ENCODE assay signal across 8 cellular contexts in genomic region chr6:82364087-82365010, GRCh38. TPM values are rescaled to one million over a fixed set of nuclear protein-coding genes. Genes with fewer than 3 reads are reported as not detected.
DNase-seq lines count a peak whose midpoint lies in the region; ATAC-seq and FAIRE-seq lines count a peak whose summit lies in the region.

No MANE protein-coding gene starts in this region.

- H3F3A ChIP-seq in GM23248 (ENCODE audit: insufficient read depth): peaks cover 56% of the 10 kb centered on the region

- H3K9ac ChIP-seq in GM23248 (peak overlapping the region; percentile 89), trophoblast cell (ENCODE audit: low read length) (peak overlapping the region; percentile 84)

- POLR2A ChIA-PET in activated naive CD8-positive, alpha-beta T cell treated with anti-CD3 and anti-CD28 coated beads, Interleukin-2, amount 10 ng/mL, durations not matched to agents 7 days and 5 days (lab: Charles Lee): no interaction called here

- peak overlapping the region; percentile 93 for H3K18ac ChIP-seq in trophoblast cell (ENCODE audit: low read length)

- H3K27me3 ChIP-seq in GM23248 (replicated peaks; ENCODE audit: insufficient read depth) (no peaks in the 10 kb centered on the region), trophoblast cell (ENCODE audit: insufficient read depth, low read length) (no peaks in the 10 kb centered on the region)

- H2BK5ac ChIP-seq in trophoblast cell (ENCODE audit: low read depth, low read length, poor library complexity): peak overlapping the region; percentile 61

- peaks cover 18% of the 10 kb centered on the region for H3K79me1 ChIP-seq in trophoblast cell (ENCODE audit: low read length)

- 1 to 2% methylated on average over 64 to 79 of the region's 87 CpGs for WGBS in GM23248 (ENCODE audit: low coverage in 1 of 2, low lambda C conversion rate in 2 of 2, missing lambda C conversion rate in 2 of 2), 2 experiments
- no CpG with 5 or more reads among the region's 87 CpGs for WGBS in trophoblast cell (ENCODE audit: extremely low coverage, insufficient coverage, insufficient read length)

- H4K91ac ChIP-seq in trophoblast cell (ENCODE audit: low read depth, low read length): peak overlapping the region; percentile 86

- H4K8ac ChIP-seq in trophoblast cell (ENCODE audit: low read depth, low read length): peak overlapping the region; percentile 92

- peak overlapping the region; percentile 79 for H3K4me3 Mint-ChIP-seq in activated naive CD8-positive, alpha-beta T cell treated with anti-CD3 and anti-CD28 coated beads, Interleukin-2, amount 10 ng/mL, durations not matched to agents 7 days and 5 days

- peaks cover 6% of the 10 kb centered on the region for H3K4me1 Mint-ChIP-seq in activated naive CD8-positive, alpha-beta T cell treated with anti-CD3 and anti-CD28 coated beads, Interleukin-2, amount 10 ng/mL, durations not matched to agents 7 days and 5 days

- no peaks in the 10 kb centered on the region for H3K9me3 Mint-ChIP-seq in activated naive CD8-positive, alpha-beta T cell treated with anti-CD3 and anti-CD28 coated beads, Interleukin-2, amount 10 ng/mL, durations not matched to agents 7 days and 5 days

- no peak overlapping the region for H3K23ac ChIP-seq in trophoblast cell (ENCODE audit: low read length)

- H3K79me2 ChIP-seq in GM23248 (ENCODE audit: insufficient read depth) (peaks cover 54% of the 10 kb centered on the region), trophoblast cell (ENCODE audit: control insufficient read depth, insufficient read depth, low read length, poor library complexity) (peaks cover 10% of the 10 kb centered on the region)

- H3K4me2 ChIP-seq in GM23248 (ENCODE audit: unreplicated experiment): peak overlapping the region; percentile 90
- peak overlapping the region; percentile 78 for H3K4me2 ChIP-seq in trophoblast cell (ENCODE audit: low read length)

- H3K27ac ChIP-seq in GM23248: peak overlapping the region; percentile 92
- H3K27ac ChIP-seq in trophoblast cell (ENCODE audit: low read depth, low read length): peak overlapping the region; percentile 90

- no peak overlapping the region for H2AK5ac ChIP-seq in trophoblast cell (ENCODE audit: low read length)

- no peak for ATAC-seq in activated naive CD8-positive, alpha-beta T cell treated with anti-CD3 and anti-CD28 coated beads, Interleukin-2, amount 10 ng/mL, durations not matched to agents 7 days and 5 days (ENCODE audit: low read depth)
- ATAC-seq in left cardiac atrium: peak; percentile 69 to 84

- H3K4me3 ChIP-seq in GM23248 (peak overlapping the region; percentile 99), trophoblast cell (ENCODE audit: low read depth, low read length) (peak overlapping the region; percentile 78)

- intact Hi-C loops in left cardiac atrium (cut with DNase I): no loop called here

- peaks cover 56% of the 10 kb centered on the region for H3K27me3 Mint-ChIP-seq in activated naive CD8-positive, alpha-beta T cell treated with anti-CD3 and anti-CD28 coated beads, Interleukin-2, amount 10 ng/mL, durations not matched to agents 7 days and 5 days

- FAIRE-seq in GM19239 (lab: Jason Lieb, UNC): no peak

- peak overlapping the region; percentile 34 for H2BK12ac ChIP-seq in trophoblast cell (ENCODE audit: low read length)

- peaks cover 12% of the 10 kb centered on the region; the same call in 1 of the 2 replicates for H4K20me1 ChIP-seq in GM23248 (ENCODE audit: insufficient read depth)

- in situ Hi-C loops in GM23248 (cut with MboI): loop anchor here (25.0 kb wide), 1 partner anchor 698 kb away; the partner anchor contains the start of genes DOP1A and UBE3D

- H3K4me1 ChIP-seq in GM23248 (ENCODE audit: insufficient read depth) (peaks cover 57% of the 10 kb centered on the region), trophoblast cell (ENCODE audit: control insufficient read depth in 1 of 2, insufficient read depth in 2 of 2, low read length in 2 of 2) (peaks cover 3 to 9% of the 10 kb centered on the region in 2 experiments)

- peak overlapping the region; percentile 92 for H3K14ac ChIP-seq in trophoblast cell (ENCODE audit: low read length)

- peak overlapping the region; percentile 48 for H3K27ac Mint-ChIP-seq in activated naive CD8-positive, alpha-beta T cell treated with anti-CD3 and anti-CD28 coated beads, Interleukin-2, amount 10 ng/mL, durations not matched to agents 7 days and 5 days

- DNase-seq in ELR (ENCODE audit: low read depth) (peak; percentile 79), GM23248 (peak; percentile 85), NCI-H2029 treated with DMSO at 0.1 percent for 48 hours (lab: John Stamatoyannopoulos, UW) (peak; percentile 99), left cardiac atrium (peak; percentile 79), trophoblast cell (peak; percentile 51 to 80), GM19239 (ENCODE audit: insufficient read length, low spot score) (no peak), NCI-H128 (lab: John Stamatoyannopoulos, UW; ENCODE audit: unreplicated experiment) (no peak)
- DNase-seq in activated naive CD8-positive, alpha-beta T cell treated with anti-CD3 and anti-CD28 coated beads, Interleukin-2, amount 10 ng/mL, durations not matched to agents 7 days and 5 days: peak; percentile 37

- no peaks in the 10 kb centered on the region for H3K9me2 ChIP-seq in GM23248 (ENCODE audit: insufficient read depth)

- peak overlapping the region; percentile 85 for H2BK120ac ChIP-seq in trophoblast cell (ENCODE audit: insufficient read depth, low read length, poor library complexity)

- H2AFZ ChIP-seq in GM23248 (peak overlapping the region; percentile 78), trophoblast cell (ENCODE audit: insufficient read depth, low read length, poor library complexity) (peak overlapping the region; percentile 95)

- H3K9me3 ChIP-seq in GM23248 (ENCODE audit: low read depth): no peaks in the 10 kb centered on the region
- H3K9me3 ChIP-seq in trophoblast cell (ENCODE audit: insufficient read depth, low read depth, low read length): peaks cover 2% of the 10 kb centered on the region

- peak overlapping the region; percentile 60 for H3K4ac ChIP-seq in trophoblast cell (ENCODE audit: low read depth, low read length)

- H4K12ac ChIP-seq in trophoblast cell (ENCODE audit: low read depth, low read length): peak overlapping the region; percentile 79

- peaks cover 11% of the 10 kb centered on the region; the same call in 1 of the 2 replicates for H3K36me3 ChIP-seq in GM23248 (ENCODE audit: low read depth)
- peaks cover 3% of the 10 kb centered on the region in 2 experiments for H3K36me3 ChIP-seq in trophoblast cell (ENCODE audit: control insufficient read depth in 1 of 2, insufficient read depth in 2 of 2, low read length in 2 of 2)

- H3K36me3 Mint-ChIP-seq in activated naive CD8-positive, alpha-beta T cell treated with anti-CD3 and anti-CD28 coated beads, Interleukin-2, amount 10 ng/mL, durations not matched to agents 7 days and 5 days: no peaks in the 10 kb centered on the region

RNA-seq across cellular contexts. Expression of gene TPBG, which starts 0.7 kb away (rescaled TPM):
- 153 and 174 TPM in 2 replicates for total RNA-seq in GM23248 (2014; rRNA removed; shearing (Covaris generic))
- 125 and 127 TPM in 2 replicates for polyA plus RNA-seq in GM23248 (2016; fragmentation: Nextera tagmentation; extraction: Ambion mirVana)
- total RNA-seq in activated naive CD8-positive, alpha-beta T cell treated with anti-CD3 and anti-CD28 coated beads, Interleukin-2, amount 10 ng/mL, durations not matched to agents 7 days and 5 days: under 1 TPM; 0.11 to 0.17 TPM
- total RNA-seq in left cardiac atrium: 1 to 10 TPM; 5.3 to 9.8 TPM
- 36.8 and 40.2 TPM in 2 replicates for polyA plus RNA-seq in trophoblast cell (2013)

Comparison
In these comparisons a context has a peak if more than half of its experiments do, and no peak if none do; other contexts are left out.
1. DNase-seq: peak in ELR (single experiment), GM23248 (single experiment), NCI-H2029 treated with DMSO at 0.1 percent for 48 hours (single experiment), activated naive CD8-positive, alpha-beta T cell treated with anti-CD3 and anti-CD28 coated beads, Interleukin-2, amount 10 ng/mL, durations not matched to agents 7 days and 5 days (single experiment), left cardiac atrium (single experiment) and trophoblast cell (2 of 2); none in GM19239 (single experiment) and NCI-H128 (single experiment).
2. RNA of gene TPBG, which starts 0.7 kb away (total RNA-seq): 153 to 174 TPM in GM23248; 5.3 to 9.8 TPM in left cardiac atrium and 0.11 to 0.17 TPM in activated naive CD8-positive, alpha-beta T cell treated with anti-CD3 and anti-CD28 coated beads, Interleukin-2, amount 10 ng/mL, durations not matched to agents 7 days and 5 days; every median in the first group is over 10 times any median in the second.